ENCODE assay signal across 10 cellular contexts in the genomic region with DNA sequence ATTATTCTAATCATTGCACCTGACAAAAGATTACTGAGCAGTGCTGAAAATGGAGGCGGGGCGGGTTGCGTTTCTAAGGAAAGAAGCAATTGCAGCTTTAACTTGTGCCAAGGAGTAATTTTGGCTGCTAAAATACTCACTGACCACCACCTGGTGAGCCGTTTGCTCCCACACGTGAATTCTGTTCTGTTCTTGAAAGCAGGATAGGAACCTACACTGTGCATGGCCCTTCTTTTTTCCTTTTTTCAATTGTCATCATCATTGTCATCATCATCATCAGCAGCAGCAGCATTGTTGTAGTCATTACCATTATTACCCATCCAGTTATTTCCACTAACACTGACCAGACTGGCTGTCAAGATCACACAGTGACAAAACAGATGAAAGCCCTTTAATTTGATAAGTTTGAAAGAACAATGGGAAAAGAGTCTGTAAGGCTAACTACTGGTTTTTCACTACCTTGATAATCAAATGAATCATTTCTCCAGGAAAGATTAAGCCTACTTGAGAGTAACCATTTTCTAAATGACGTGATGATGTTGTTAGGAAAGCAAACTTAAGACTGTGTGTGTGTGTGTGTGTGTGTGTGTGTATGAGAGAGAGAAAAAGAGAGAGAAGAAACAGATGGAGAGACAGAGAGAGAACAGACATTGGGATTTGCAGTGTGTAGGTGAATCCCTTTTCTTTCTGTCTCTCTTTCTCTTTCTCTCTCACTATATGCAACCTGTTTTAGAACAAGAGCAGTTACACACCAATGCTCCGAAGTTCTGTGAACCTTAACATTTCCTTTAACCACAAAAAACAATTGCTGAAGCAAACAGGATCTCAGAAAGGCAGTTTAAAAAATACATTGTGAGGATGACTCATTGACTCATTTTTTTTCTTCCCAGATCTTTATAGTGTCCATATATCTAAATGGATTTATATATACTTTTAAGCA. TPM values are rescaled to one million over a fixed set of nuclear protein-coding genes. Genes with fewer than 3 reads are reported as not detected.
DNase-seq lines count a peak whose midpoint lies in the region; TF ChIP-seq lines count a peak whose summit lies in the region.
"Had no signal": no experiment of that assay in that cellular context is flagged by ENCODE, and none has a peak within 500 bp of the region (broad histone marks: within the 10 kb centered on the region; RNA-seq: fewer than 3 reads in every experiment).

No MANE protein-coding gene starts in this region.

- H3K36me3 ChIP-seq in KOPT-K1 (ENCODE audit: insufficient read depth, low read length): no peaks in the 10 kb centered on the region
- no peaks in the 10 kb centered on the region for H3K36me3 ChIP-seq in thymus (ENCODE audit: control insufficient read depth, insufficient read depth)

- H3K27me3 Mint-ChIP-seq in activated naive CD4-positive, alpha-beta T cell treated with anti-CD3 and anti-CD28 coated beads, Interleukin-2, amount 50 U/mL, for 24 hours: no peaks in the 10 kb centered on the region
- peaks cover 10% of the 10 kb centered on the region for H3K27me3 Mint-ChIP-seq in type B pancreatic cell

- no peak overlapping the region for H3K4me3 ChIP-seq in choroid plexus epithelial cell (ENCODE audit: low read depth, low read length)
- H3K4me3 ChIP-seq in thymus (ENCODE audit: low read length): peak overlapping the region; percentile 26

- WGBS in thymus: 62% methylated on average over 7 of the region's 7 CpGs

- peak overlapping the region; percentile 95 for H3K4me3 Mint-ChIP-seq in activated naive CD4-positive, alpha-beta T cell treated with anti-CD3 and anti-CD28 coated beads, Interleukin-2, amount 50 U/mL, for 24 hours
- H3K4me3 Mint-ChIP-seq in type B pancreatic cell: no peak overlapping the region

- H3K27ac Mint-ChIP-seq in activated naive CD4-positive, alpha-beta T cell treated with anti-CD3 and anti-CD28 coated beads, Interleukin-2, amount 50 U/mL, for 24 hours: peak overlapping the region; percentile 92
- H3K27ac Mint-ChIP-seq in type B pancreatic cell: no peak overlapping the region

- peaks cover 89% of the 10 kb centered on the region for H3K4me1 Mint-ChIP-seq in activated naive CD4-positive, alpha-beta T cell treated with anti-CD3 and anti-CD28 coated beads, Interleukin-2, amount 50 U/mL, for 24 hours
- H3K4me1 Mint-ChIP-seq in type B pancreatic cell (ENCODE audit: unreplicated experiment): peaks cover 39% of the 10 kb centered on the region

- H3K36me3 Mint-ChIP-seq in activated naive CD4-positive, alpha-beta T cell treated with anti-CD3 and anti-CD28 coated beads, Interleukin-2, amount 50 U/mL, for 24 hours: peaks cover 4% of the 10 kb centered on the region
- H3K36me3 Mint-ChIP-seq in type B pancreatic cell: peaks cover 6% of the 10 kb centered on the region

- H3K27ac ChIP-seq in KOPT-K1 (ENCODE audit: low read depth, low read length, poor library complexity, severe bottlenecking) (peak overlapping the region; percentile 89), thymus (ENCODE audit: low read depth) (peak overlapping the region; percentile 89)
- H3K27ac ChIP-seq: C4-2B had no signal

- no peak for DNase-seq in activated naive CD4-positive, alpha-beta T cell (lab: John Stamatoyannopoulos, UW)
- peak; percentile 79 for DNase-seq in choroid plexus epithelial cell (ENCODE audit: low read depth)
- no peak for DNase-seq in stimulated activated CD4-positive, alpha-beta T cell treated with anti-CD3 and anti-CD28 coated beads, Interleukin-4, amount 100 ng/mL, for 24 hours
- no peak for DNase-seq in globus pallidus (ENCODE audit: low spot score)
- DNase-seq in type B pancreatic cell (ENCODE audit: extremely low spot score, unreplicated experiment): no peak
- DNase-seq: right cardiac atrium had no signal

- no peaks in the 10 kb centered on the region for H3K9me3 ChIP-seq in KOPT-K1 (ENCODE audit: insufficient read depth, low read length, poor library complexity, severe bottlenecking)
- no peaks in the 10 kb centered on the region for H3K9me3 ChIP-seq in thymus (ENCODE audit: control insufficient read depth)

- no peak for TF ChIP-seq CTCF in choroid plexus epithelial cell (conservative IDR thresholded peaks at IDR 0.05; ENCODE audit: low read depth, low read length)
- no peak for TF ChIP-seq CTCF in type B pancreatic cell (conservative IDR thresholded peaks at IDR 0.05)

- peaks cover 5% of the 10 kb centered on the region for H3K9me3 Mint-ChIP-seq in activated naive CD4-positive, alpha-beta T cell treated with anti-CD3 and anti-CD28 coated beads, Interleukin-2, amount 50 U/mL, for 24 hours
- H3K9me3 Mint-ChIP-seq in type B pancreatic cell: peaks cover 6% of the 10 kb centered on the region

- H3K27me3 ChIP-seq in thymus (ENCODE audit: control insufficient read depth, insufficient read depth): no peaks in the 10 kb centered on the region

- H3K4me1 ChIP-seq in thymus (ENCODE audit: control insufficient read depth, insufficient read depth, low read length): peaks cover 28% of the 10 kb centered on the region

RNA-seq across cellular contexts. Expression of a gene that starts 3.7 kb away (rescaled TPM):
- 27.4 TPM for polyA plus RNA-seq in thymus
- total RNA-seq in type B pancreatic cell (ENCODE audit: low replicate concordance): 2.1 and 4.2 TPM in 2 replicates
